15 cellular contexts compared by ENCODE assay signal in the genomic region with DNA sequence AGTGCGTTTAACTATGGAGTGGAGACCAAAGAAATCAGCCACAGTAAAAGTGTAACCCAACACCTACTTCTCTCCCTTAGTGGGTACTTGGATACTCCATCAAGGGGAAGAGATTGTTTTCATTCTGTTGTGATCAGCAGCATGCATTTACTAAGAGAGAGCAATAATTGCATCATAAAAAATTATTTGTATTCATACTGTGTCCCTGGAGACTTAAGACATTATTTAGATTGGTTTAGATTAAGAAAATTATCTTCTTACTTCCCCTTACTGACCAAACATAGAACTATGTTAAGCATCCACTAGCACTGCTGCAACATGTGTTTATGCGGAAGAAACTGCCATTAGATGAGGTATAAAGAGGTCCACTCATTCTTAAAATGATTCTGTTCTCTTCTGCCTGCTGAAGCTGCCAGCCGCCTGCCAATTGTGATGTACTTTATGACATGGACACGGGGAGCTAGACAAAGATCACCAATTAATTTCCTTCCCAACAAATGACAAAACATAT.
DNase-seq lines count a peak whose midpoint lies in the region; TF ChIP-seq lines count a peak whose summit lies in the region.
"Had no signal": no experiment of that assay in that cellular context is flagged by ENCODE, and none has a peak within 500 bp of the region (broad histone marks: within the 10 kb centered on the region; RNA-seq: fewer than 3 reads in every experiment).

No MANE protein-coding gene starts in this region.

- TF ChIP-seq CTCF in AG10803 (conservative IDR thresholded peaks at IDR 0.05; ENCODE audit: low read length), result no peak

- DNase-seq in AG10803 (ENCODE audit: low read depth) (peak; percentile 79), NCI-H1092 (lab: John Stamatoyannopoulos, UW) (peak; percentile 15), amniotic epithelial cell (ENCODE audit: low read depth) (peak; percentile 55), iris pigment epithelial cell (ENCODE audit: low read depth) (peak; percentile 86), epidermal melanocyte (ENCODE audit: insufficient read length, low spot score) (no peak), SHP77 (lab: John Stamatoyannopoulos, UW) (no peak), hypothalamus (lab: John Stamatoyannopoulos, UW) (no peak), erythroblast (lab: John Stamatoyannopoulos, UW) (no peak)
- DNase-seq: activated CD8-positive, alpha-beta T cell treated with anti-CD3 and anti-CD28 coated beads for 36 hours; heart left ventricle; left cardiac atrium; NCI-H2081; NK-92 treated with Interleukin-12 subunit alpha and Interleukin-12 subunit beta, amount 100 ng/mL, for 24 hours had no signal

- no peak for TF ChIP-seq POLR2A in erythroblast (IDR thresholded peaks at IDR 0.05; ENCODE audit: low read length)

- no peak overlapping the region for H3K4me3 ChIP-seq in AG10803 (ENCODE audit: low read length)
- H3K4me3 ChIP-seq: heart left ventricle, K562, SJSA1 had no signal

Comparison
In these comparisons a context has a peak if more than half of its experiments do, and no peak if none do; other contexts are left out.
1. DNase-seq: peak in AG10803 (single experiment), NCI-H1092 (single experiment), amniotic epithelial cell (single experiment) and iris pigment epithelial cell (single experiment); none in epidermal melanocyte (single experiment), SHP77 (0 of 2), hypothalamus (0 of 51) and erythroblast (0 of 2).